ENCODE assay signal across 11 cellular contexts in genomic region chr2:60353863-60354262, GRCh38.
A peak's percentile ranks its signal among the peaks of the same experiment; 100 is the strongest.
DNase-seq lines count a peak whose midpoint lies in the region; ATAC-seq and TF ChIP-seq lines count a peak whose summit lies in the region.
"Had no signal": no experiment of that assay in that cellular context is flagged by ENCODE, and none has a peak within 500 bp of the region (broad histone marks: within the 10 kb centered on the region; RNA-seq: fewer than 3 reads in every experiment).

No MANE protein-coding gene starts in this region.

- H3K27me3 ChIP-seq in Karpas-422 (ENCODE audit: low read length) (no peaks in the 10 kb centered on the region), right lobe of liver (no peaks in the 10 kb centered on the region)

- peaks cover 14% of the 10 kb centered on the region for H3K27me3 Mint-ChIP-seq in activated CD8-positive, alpha-beta T cell treated with anti-CD3 and anti-CD28 coated beads, Interleukin-2, amount 10 ng/mL, durations not matched to agents 7 days and 5 days (ENCODE audit: low read depth)
- H3K27me3 Mint-ChIP-seq in activated CD8-positive, alpha-beta T cell treated with anti-CD3 and anti-CD28 coated beads for 36 hours: peaks cover 9% of the 10 kb centered on the region

- H3K4me1 Mint-ChIP-seq in activated CD8-positive, alpha-beta T cell treated with anti-CD3 and anti-CD28 coated beads, Interleukin-2, amount 10 ng/mL, durations not matched to agents 7 days and 5 days (ENCODE audit: low read depth): peaks cover 18% of the 10 kb centered on the region
- H3K4me1 Mint-ChIP-seq in activated CD8-positive, alpha-beta T cell treated with anti-CD3 and anti-CD28 coated beads for 36 hours (ENCODE audit: low read depth): peaks cover 8% of the 10 kb centered on the region

- DNase-seq in activated CD8-positive, alpha-beta T cell treated with anti-CD3 and anti-CD28 coated beads, Interleukin-2, amount 10 ng/mL, durations not matched to agents 7 days and 5 days: peak; percentile 16
- no peak for DNase-seq in activated CD8-positive, alpha-beta T cell treated with anti-CD3 and anti-CD28 coated beads for 36 hours
- peak; percentile 96 for DNase-seq in Karpas-422
- no peak for DNase-seq in NCI-H524 (lab: John Stamatoyannopoulos, UW)
- no peak for DNase-seq in activated T-cell treated with anti-CD3 and anti-CD28 coated beads for 4 hours
- no peak for DNase-seq in G401 (ENCODE audit: low spot score)
- DNase-seq in right lobe of liver: no peak
- DNase-seq: activated naive CD4-positive, alpha-beta T cell; NCI-H345; T-helper 9 cell had no signal

- TF ChIP-seq POLR2A in right lobe of liver (IDR thresholded peaks at IDR 0.05): no peak

- H3K9me2 ChIP-seq in Karpas-422 (replicated peaks; ENCODE audit: insufficient read depth, low read length): no peaks in the 10 kb centered on the region

- POLR2A ChIA-PET in activated CD8-positive, alpha-beta T cell treated with anti-CD3 and anti-CD28 coated beads, Interleukin-2, amount 10 ng/mL, durations not matched to agents 7 days and 5 days (lab: Charles Lee): no interaction called here
- POLR2A ChIA-PET in activated CD8-positive, alpha-beta T cell treated with anti-CD3 and anti-CD28 coated beads for 36 hours (lab: Charles Lee): interaction anchor here (0.5 kb wide), 1 partner anchor 10 kb away, joined by 3 read pairs; no protein-coding TSS in a partner anchor

- TF ChIP-seq CTCF in activated CD8-positive, alpha-beta T cell treated with anti-CD3 and anti-CD28 coated beads for 36 hours (IDR thresholded peaks at IDR 0.05): no peak
- no peak for TF ChIP-seq CTCF in right lobe of liver (IDR thresholded peaks at IDR 0.05)

- no peaks in the 10 kb centered on the region for H3K9me3 Mint-ChIP-seq in activated CD8-positive, alpha-beta T cell treated with anti-CD3 and anti-CD28 coated beads, Interleukin-2, amount 10 ng/mL, durations not matched to agents 7 days and 5 days (ENCODE audit: insufficient read depth)
- H3K9me3 Mint-ChIP-seq in activated CD8-positive, alpha-beta T cell treated with anti-CD3 and anti-CD28 coated beads for 36 hours: no peaks in the 10 kb centered on the region

- no peaks in the 10 kb centered on the region for H3K79me2 ChIP-seq in Karpas-422 (ENCODE audit: low read length)

- H3K4me1 ChIP-seq in Karpas-422 (ENCODE audit: low read length) (peaks cover 86% of the 10 kb centered on the region), right lobe of liver (no peaks in the 10 kb centered on the region)

- no peaks in the 10 kb centered on the region for H3K9me3 ChIP-seq in Karpas-422 (ENCODE audit: low read length)
- no peaks in the 10 kb centered on the region for H3K9me3 ChIP-seq in right lobe of liver

- CTCF ChIA-PET in activated CD8-positive, alpha-beta T cell treated with anti-CD3 and anti-CD28 coated beads, Interleukin-2, amount 10 ng/mL, durations not matched to agents 7 days and 5 days (lab: Charles Lee): no interaction called here
- CTCF ChIA-PET in activated CD8-positive, alpha-beta T cell treated with anti-CD3 and anti-CD28 coated beads for 36 hours (lab: Charles Lee): interaction anchor here (0.6 to 1.0 kb wide), 3 partner anchors 16 to 193 kb away, joined by 3 to 4 read pairs (median 3); no protein-coding TSS in a partner anchor

- H3K27ac Mint-ChIP-seq in activated CD8-positive, alpha-beta T cell treated with anti-CD3 and anti-CD28 coated beads, Interleukin-2, amount 10 ng/mL, durations not matched to agents 7 days and 5 days: no peak overlapping the region
- no peak overlapping the region for H3K27ac Mint-ChIP-seq in activated CD8-positive, alpha-beta T cell treated with anti-CD3 and anti-CD28 coated beads for 36 hours

- H2AFZ ChIP-seq in Karpas-422 (ENCODE audit: low read length): peak overlapping the region; percentile 6; the same call in 1 of the 2 replicates

- peak overlapping the region; percentile 49 for H3K4me3 ChIP-seq in Karpas-422 (ENCODE audit: low read length)
- no peak overlapping the region for H3K4me3 ChIP-seq in right lobe of liver

- peaks cover 5% of the 10 kb centered on the region for H3K36me3 Mint-ChIP-seq in activated CD8-positive, alpha-beta T cell treated with anti-CD3 and anti-CD28 coated beads, Interleukin-2, amount 10 ng/mL, durations not matched to agents 7 days and 5 days (ENCODE audit: low read depth)
- H3K36me3 Mint-ChIP-seq in activated CD8-positive, alpha-beta T cell treated with anti-CD3 and anti-CD28 coated beads for 36 hours (ENCODE audit: low read depth): no peaks in the 10 kb centered on the region

- H3K9ac ChIP-seq in Karpas-422 (ENCODE audit: low read length): peak overlapping the region; percentile 72

- in situ Hi-C loops in G401 (cut with HindIII; ENCODE audit: low sequenced_read_pairs): no loop called here

- H4K20me1 ChIP-seq in Karpas-422 (ENCODE audit: insufficient read depth, low read depth, low read length): no peaks in the 10 kb centered on the region

- 53% methylated on average over 1 of the region's 2 CpGs for WGBS in right lobe of liver (ENCODE audit: insufficient coverage, low coverage, low lambda C conversion rate, missing lambda C conversion rate)

- intact Hi-C loops in activated CD8-positive, alpha-beta T cell treated with anti-CD3 and anti-CD28 coated beads for 36 hours (cut with micrococcal nuclease): no loop called here
- intact Hi-C loops in right lobe of liver (cut with DNase I): no loop called here

- ATAC-seq in activated CD8-positive, alpha-beta T cell treated with anti-CD3 and anti-CD28 coated beads, Interleukin-2, amount 10 ng/mL, durations not matched to agents 7 days and 5 days: no peak
- ATAC-seq in activated CD8-positive, alpha-beta T cell treated with anti-CD3 and anti-CD28 coated beads for 36 hours: no peak
- ATAC-seq in HG02798 (IDR thresholded peaks at IDR 0.05; ENCODE audit: poor library complexity, unreplicated experiment): peak; percentile 63
- ATAC-seq in right lobe of liver: no peak

- H3K36me3 ChIP-seq in Karpas-422 (ENCODE audit: insufficient read depth, low read length) (no peaks in the 10 kb centered on the region), right lobe of liver (no peaks in the 10 kb centered on the region)

- H3K4me2 ChIP-seq in Karpas-422 (ENCODE audit: low read depth, low read length, poor library complexity, severe bottlenecking): peak overlapping the region; percentile 68

- no peak overlapping the region for H3K4me3 Mint-ChIP-seq in activated CD8-positive, alpha-beta T cell treated with anti-CD3 and anti-CD28 coated beads, Interleukin-2, amount 10 ng/mL, durations not matched to agents 7 days and 5 days
- no peak overlapping the region for H3K4me3 Mint-ChIP-seq in activated CD8-positive, alpha-beta T cell treated with anti-CD3 and anti-CD28 coated beads for 36 hours

- H3K27ac ChIP-seq in Karpas-422 (ENCODE audit: low read length) (peak overlapping the region; percentile 96), right lobe of liver (no peak overlapping the region)

Comparison
In these comparisons a context has a peak if more than half of its experiments do, and no peak if none do; other contexts are left out.
1. DNase-seq: peak in activated CD8-positive, alpha-beta T cell treated with anti-CD3 and anti-CD28 coated beads, Interleukin-2, amount 10 ng/mL, durations not matched to agents 7 days and 5 days (single experiment) and Karpas-422 (single experiment); none in activated CD8-positive, alpha-beta T cell treated with anti-CD3 and anti-CD28 coated beads for 36 hours (single experiment), NCI-H524 (0 of 2), activated T-cell treated with anti-CD3 and anti-CD28 coated beads for 4 hours (single experiment), G401 (single experiment) and right lobe of liver (0 of 3).